Comparison of ENCODE assay signal across 16 cellular contexts in genomic region chr1:168098534-168099313, GRCh38.
"Had no signal": no experiment of that assay in that cellular context is flagged by ENCODE, and none has a peak within 500 bp of the region (broad histone marks: within the 10 kb centered on the region; RNA-seq: fewer than 3 reads in every experiment).

No MANE protein-coding gene starts in this region.

- H3K4me1 ChIP-seq: ascending aorta, left ventricle myocardium inferior, SJSA1, upper lobe of right lung had no signal

- H3K9me3 ChIP-seq: ascending aorta, left ventricle myocardium inferior, SJSA1, upper lobe of right lung had no signal

- H3K4me3 ChIP-seq: ascending aorta, left ventricle myocardium inferior, SJSA1, upper lobe of right lung had no signal

- H3K36me3 ChIP-seq: SJSA1 had no signal

- H3K27me3 ChIP-seq: ascending aorta, SJSA1, upper lobe of right lung had no signal

- DNase-seq: activated CD4-positive, alpha-beta T cell treated with anti-CD3 and anti-CD28 coated beads, Interleukin-2, amount 50 U/mL, for 48 hours; activated naive CD4-positive, alpha-beta T cell treated with Interleukin-2 at 50 U/mL for 16 hours; erythroblast; hypothalamus; left ventricle myocardium inferior; stimulated activated CD4-positive, alpha-beta T cell treated with anti-CD3 and anti-CD28 coated beads, Interleukin-2, amount 100 ng/mL, for 48 hours; stimulated activated naive CD4-positive, alpha-beta T cell; T-cell; T-helper 9 cell; upper lobe of right lung had no signal

- H3K4me1 Mint-ChIP-seq: activated T-helper 17 cell treated with anti-CD3 and anti-CD28 coated beads, Interleukin-2, amount 50 U/mL, for 72 hours; memory B cell; T-cell had no signal

- H3K27ac ChIP-seq: ascending aorta, left ventricle myocardium inferior, SJSA1, upper lobe of right lung, VCaP had no signal

- H3K27ac Mint-ChIP-seq: activated T-helper 17 cell treated with anti-CD3 and anti-CD28 coated beads, Interleukin-2, amount 50 U/mL, for 72 hours; memory B cell; nephron; T-cell had no signal

- H3K4me3 Mint-ChIP-seq: activated T-helper 17 cell treated with anti-CD3 and anti-CD28 coated beads, Interleukin-2, amount 50 U/mL, for 72 hours; memory B cell; nephron; T-cell had no signal

- H3K9me3 Mint-ChIP-seq: activated T-helper 17 cell treated with anti-CD3 and anti-CD28 coated beads, Interleukin-2, amount 50 U/mL, for 72 hours; memory B cell; nephron; T-cell had no signal

- H3K36me3 Mint-ChIP-seq: memory B cell, T-cell had no signal
